ENCODE assay signal across 1 cellular context in genomic region chr7:5379576-5379975, GRCh38.
TF ChIP-seq lines count a peak whose summit lies in the region.

No MANE protein-coding gene starts in this region.

TF ChIP-seq in HepG2, 621 proteins besides CTCF, POLR2A, EP300 and RAD21 (continued from another document):
- TF ChIP-seq REPIN1 (CRISPR knock-in tag; IDR thresholded peaks at IDR 0.05; ENCODE audit: borderline replicate concordance, low read depth), result no peak
- no peak for TF ChIP-seq HNRNPUL1 (IDR thresholded peaks at IDR 0.05; ENCODE audit: low read depth, low read length)
